14 cellular contexts compared by ENCODE assay signal in the genomic region with DNA sequence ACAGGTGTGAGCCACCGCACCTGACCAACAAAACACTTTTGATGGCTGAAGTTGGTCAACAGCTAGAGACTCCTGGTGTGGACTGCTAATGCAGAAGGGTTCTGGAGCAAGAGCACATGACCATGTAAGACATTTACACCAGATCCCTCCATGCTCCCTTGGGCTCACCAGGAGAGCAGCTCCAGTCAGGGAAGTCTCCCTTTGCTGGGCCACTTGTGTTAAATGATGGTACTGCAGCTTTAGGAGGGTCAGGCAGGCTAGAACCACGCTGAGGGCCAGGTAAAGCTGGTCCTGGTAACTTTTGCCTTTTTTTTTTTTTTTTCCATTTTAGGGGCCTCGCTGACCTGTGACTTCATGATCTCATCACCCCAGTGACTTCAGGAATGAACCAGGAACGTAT.
DNase-seq lines count a peak whose midpoint lies in the region; ATAC-seq and TF ChIP-seq lines count a peak whose summit lies in the region.
"Had no signal": no experiment of that assay in that cellular context is flagged by ENCODE, and none has a peak within 500 bp of the region (broad histone marks: within the 10 kb centered on the region; RNA-seq: fewer than 3 reads in every experiment).

No MANE protein-coding gene starts in this region.

- H3K79me1 ChIP-seq in trophoblast cell (ENCODE audit: low read length) = peaks cover 24% of the 10 kb centered on the region

- H2BK120ac ChIP-seq in trophoblast cell (ENCODE audit: insufficient read depth, low read length, poor library complexity) = peak overlapping the region; percentile 76

- no peaks in the 10 kb centered on the region for H3K4me1 Mint-ChIP-seq in activated T-helper 1 cell treated with anti-CD3 and anti-CD28 coated beads, Interleukin-12 subunit alpha, Interleukin-12 subunit beta, Interleukin-2, Interleukin-4 antibody, amounts not matched to agents 30 ng/mL and 10 ng/mL and 1 ng/mL, durations not matched to agents 14 hours and 24 hours and 36 hours (ENCODE audit: low read depth)
- H3K4me1 Mint-ChIP-seq: CD4-positive, alpha-beta memory T cell had no signal

- H3K4me3 Mint-ChIP-seq in activated T-helper 1 cell treated with anti-CD3 and anti-CD28 coated beads, Interleukin-12 subunit alpha, Interleukin-12 subunit beta, Interleukin-2, Interleukin-4 antibody, amounts not matched to agents 30 ng/mL and 10 ng/mL and 1 ng/mL, durations not matched to agents 14 hours and 24 hours and 36 hours = no peak overlapping the region
- H3K4me3 Mint-ChIP-seq: CD4-positive, alpha-beta memory T cell had no signal

- H3K27ac Mint-ChIP-seq in activated T-helper 1 cell treated with anti-CD3 and anti-CD28 coated beads, Interleukin-12 subunit alpha, Interleukin-12 subunit beta, Interleukin-2, Interleukin-4 antibody, amounts not matched to agents 30 ng/mL and 10 ng/mL and 1 ng/mL, durations not matched to agents 14 hours and 24 hours and 36 hours = no peak overlapping the region
- H3K27ac Mint-ChIP-seq: CD4-positive, alpha-beta memory T cell had no signal

- H3K4me2 ChIP-seq in trophoblast cell (ENCODE audit: low read length) = no peak overlapping the region

- H3K4ac ChIP-seq in trophoblast cell (ENCODE audit: low read depth, low read length) = no peak overlapping the region

- intact Hi-C loops in heart left ventricle (cut with DNase I) (loop anchor here in 3 of 10 donors (5.0 kb wide), 4 partner anchors 76 to 141 kb away; no protein-coding TSS in a partner anchor), left ventricle myocardium superior (cut with micrococcal nuclease) (loop anchor here (5.0 kb wide), 1 partner anchor 89 kb away; no protein-coding TSS in a partner anchor), esophagus squamous epithelium (cut with DNase I) (no loop called here)
- intact Hi-C loops in activated T-helper 1 cell treated with anti-CD3 and anti-CD28 coated beads, Interleukin-12 subunit alpha, Interleukin-12 subunit beta, Interleukin-2, Interleukin-4 antibody, amounts not matched to agents 30 ng/mL and 10 ng/mL and 1 ng/mL, durations not matched to agents 14 hours and 24 hours and 36 hours (cut with micrococcal nuclease) = no loop called here

- ATAC-seq in heart left ventricle (no peak), left ventricle myocardium superior (no peak), upper lobe of left lung (ENCODE audit: low FRiP score in 2 of 2) (no peak)
- ATAC-seq: pancreas had no signal

- H3K4me1 ChIP-seq in heart left ventricle (peaks cover 17 to 80% (median 57%) of the 10 kb centered on the region in 12 donors), esophagus squamous epithelium (peaks cover 9 to 81% (median 56%) of the 10 kb centered on the region in 3 donors), trophoblast cell (ENCODE audit: control insufficient read depth in 1 of 2, insufficient read depth in 2 of 2, low read length in 2 of 2) (peaks cover 18 to 19% of the 10 kb centered on the region in 2 experiments), upper lobe of left lung (peaks cover 41 to 77% (median 46%) of the 10 kb centered on the region in 4 donors)
- H3K4me1 ChIP-seq: pancreas had no signal

- H3K36me3 ChIP-seq in heart left ventricle = no peaks in the 10 kb centered on the region
- no peaks in the 10 kb centered on the region for H3K36me3 ChIP-seq in esophagus squamous epithelium
- no peaks in the 10 kb centered on the region for H3K36me3 ChIP-seq in trophoblast cell (ENCODE audit: control insufficient read depth in 1 of 2, insufficient read depth in 2 of 2, low read length in 2 of 2)
- H3K36me3 ChIP-seq in upper lobe of left lung = no peaks in the 10 kb centered on the region
- H3K36me3 ChIP-seq: pancreas had no signal

- no peak overlapping the region for H2BK5ac ChIP-seq in trophoblast cell (ENCODE audit: low read depth, low read length, poor library complexity)

- H3K9me3 ChIP-seq in heart left ventricle (peaks cover 0 to 18% (median 8%) of the 10 kb centered on the region in 12 donors), esophagus squamous epithelium (no peaks in the 10 kb centered on the region), trophoblast cell (ENCODE audit: insufficient read depth, low read depth, low read length) (peaks cover 3% of the 10 kb centered on the region), upper lobe of left lung (no peaks in the 10 kb centered on the region)
- H3K9me3 ChIP-seq: pancreas had no signal

- no peak overlapping the region for H4K8ac ChIP-seq in trophoblast cell (ENCODE audit: low read depth, low read length)

- peak overlapping the region in 11 of 12 donors; percentile 82 to 98 (median 90) for H3K27ac ChIP-seq in heart left ventricle
- H3K27ac ChIP-seq in esophagus squamous epithelium = peak overlapping the region; percentile 58 to 95 (median 88)
- H3K27ac ChIP-seq in trophoblast cell (ENCODE audit: low read depth, low read length) = peak overlapping the region; percentile 81
- peak overlapping the region; percentile 86 to 94 (median 87) for H3K27ac ChIP-seq in upper lobe of left lung

- 82 to 88% (median 86%) methylated on average over 4 of the region's 4 CpGs for WGBS in heart left ventricle, 4 donors
- 68 to 84% methylated on average over 4 of the region's 4 CpGs for WGBS in esophagus squamous epithelium, 2 donors
- WGBS in trophoblast cell (ENCODE audit: extremely low coverage, insufficient coverage, insufficient read length) = no CpG with 5 or more reads among the region's 4 CpGs
- 78 to 82% methylated on average over 4 of the region's 4 CpGs for WGBS in upper lobe of left lung, 2 donors

- DNase-seq in heart left ventricle (no peak), left ventricle myocardium superior (no peak), esophagus squamous epithelium (lab: John Stamatoyannopoulos, UW) (no peak), trophoblast cell (peak in 1 of 2 donors; percentile 29), upper lobe of left lung (no peak), DMS79 (lab: John Stamatoyannopoulos, UW) (no peak)
- no peak for DNase-seq in activated CD4-positive, alpha-beta T cell treated with anti-CD3 and anti-CD28 coated beads for 4 hours
- DNase-seq in activated T-helper 1 cell treated with anti-CD3 and anti-CD28 coated beads, Interleukin-12 subunit alpha, Interleukin-12 subunit beta, Interleukin-2, Interleukin-4 antibody, amounts not matched to agents 30 ng/mL and 10 ng/mL and 1 ng/mL, durations not matched to agents 14 hours and 24 hours and 36 hours (ENCODE audit: low spot score) = no peak
- DNase-seq: activated gamma-delta T cell treated with Interleukin-2 at 50 U/mL for 16 hours; CD4-positive, alpha-beta memory T cell; GDM1; GM23248; NCI-H1092 treated with DMSO at 0.1 percent for 48 hours; pancreas had no signal

- H3K79me2 ChIP-seq in trophoblast cell (ENCODE audit: control insufficient read depth, insufficient read depth, low read length, poor library complexity) = peaks cover 2% of the 10 kb centered on the region

- H3K9me3 Mint-ChIP-seq in activated T-helper 1 cell treated with anti-CD3 and anti-CD28 coated beads, Interleukin-12 subunit alpha, Interleukin-12 subunit beta, Interleukin-2, Interleukin-4 antibody, amounts not matched to agents 30 ng/mL and 10 ng/mL and 1 ng/mL, durations not matched to agents 14 hours and 24 hours and 36 hours = peaks cover 5% of the 10 kb centered on the region

- no peak overlapping the region for H3K9ac ChIP-seq in trophoblast cell (ENCODE audit: low read length)

- H2BK12ac ChIP-seq in trophoblast cell (ENCODE audit: low read length) = peak overlapping the region; percentile 85

- no peak for TF ChIP-seq EP300 in upper lobe of left lung (IDR thresholded peaks at IDR 0.05)

- H3K18ac ChIP-seq in trophoblast cell (ENCODE audit: low read length) = no peak overlapping the region

- no peak overlapping the region for H4K12ac ChIP-seq in trophoblast cell (ENCODE audit: low read depth, low read length)

- H3K14ac ChIP-seq in trophoblast cell (ENCODE audit: low read length) = peak overlapping the region; percentile 65

- TF ChIP-seq CTCF in heart left ventricle (IDR thresholded peaks at IDR 0.05) (peak in 1 of 12 donors; percentile 15), esophagus squamous epithelium (IDR thresholded peaks at IDR 0.05) (no peak), upper lobe of left lung (IDR thresholded peaks at IDR 0.05) (no peak)

- H3K23ac ChIP-seq in trophoblast cell (ENCODE audit: low read length) = no peak overlapping the region

- peak overlapping the region; percentile 80 for H4K91ac ChIP-seq in trophoblast cell (ENCODE audit: low read depth, low read length)

- H3K27me3 ChIP-seq in heart left ventricle (no peaks in the 10 kb centered on the region), esophagus squamous epithelium (no peaks in the 10 kb centered on the region), trophoblast cell (ENCODE audit: insufficient read depth, low read length) (no peaks in the 10 kb centered on the region), upper lobe of left lung (no peaks in the 10 kb centered on the region)
- H3K27me3 ChIP-seq: pancreas had no signal

- H2AK5ac ChIP-seq in trophoblast cell (ENCODE audit: low read length) = no peak overlapping the region

- H3K27me3 Mint-ChIP-seq in activated T-helper 1 cell treated with anti-CD3 and anti-CD28 coated beads, Interleukin-12 subunit alpha, Interleukin-12 subunit beta, Interleukin-2, Interleukin-4 antibody, amounts not matched to agents 30 ng/mL and 10 ng/mL and 1 ng/mL, durations not matched to agents 14 hours and 24 hours and 36 hours (ENCODE audit: insufficient read depth) = peaks cover 4% of the 10 kb centered on the region

- H3K36me3 Mint-ChIP-seq in activated T-helper 1 cell treated with anti-CD3 and anti-CD28 coated beads, Interleukin-12 subunit alpha, Interleukin-12 subunit beta, Interleukin-2, Interleukin-4 antibody, amounts not matched to agents 30 ng/mL and 10 ng/mL and 1 ng/mL, durations not matched to agents 14 hours and 24 hours and 36 hours (ENCODE audit: low read depth) = no peaks in the 10 kb centered on the region
- H3K36me3 Mint-ChIP-seq: CD4-positive, alpha-beta memory T cell had no signal

- no peak overlapping the region for H2AFZ ChIP-seq in trophoblast cell (ENCODE audit: insufficient read depth, low read length, poor library complexity)

- H3K4me3 ChIP-seq in heart left ventricle (no peak overlapping the region), esophagus squamous epithelium (no peak overlapping the region), trophoblast cell (ENCODE audit: low read depth, low read length) (no peak overlapping the region), upper lobe of left lung (no peak overlapping the region)
- H3K4me3 ChIP-seq: pancreas had no signal

- TF ChIP-seq POLR2A in heart left ventricle (IDR thresholded peaks at IDR 0.05) (no peak), esophagus squamous epithelium (IDR thresholded peaks at IDR 0.05) (no peak), upper lobe of left lung (IDR thresholded peaks at IDR 0.05) (no peak)
